ENCODE assay signal across 15 cellular contexts in the genomic region with DNA sequence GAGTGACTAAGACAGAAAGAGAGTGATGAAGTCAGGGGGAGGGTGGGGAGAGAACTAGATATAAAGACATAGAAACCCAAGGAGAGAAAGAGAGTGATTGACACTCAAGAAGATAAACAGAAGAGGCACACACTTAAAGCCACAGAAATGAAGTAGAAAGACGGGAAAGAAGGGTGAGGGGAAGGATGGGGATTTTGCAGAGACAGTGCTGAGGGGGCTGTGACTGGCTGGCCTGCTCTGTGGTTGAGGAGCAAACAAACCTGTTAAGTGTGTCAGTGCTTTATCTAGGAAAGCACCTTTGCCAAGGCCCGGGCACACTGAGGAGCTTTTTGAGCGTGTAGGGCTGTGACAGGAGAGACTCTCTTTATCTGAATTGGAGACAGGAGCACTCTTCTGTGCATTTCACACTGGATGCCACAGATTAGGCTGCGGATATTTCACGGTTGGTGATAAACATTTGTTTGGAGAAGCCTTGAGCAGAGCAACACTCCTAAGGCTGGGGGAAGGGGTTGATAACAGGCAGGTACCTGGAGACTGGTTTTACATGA.
DNase-seq lines count a peak whose midpoint lies in the region; ATAC-seq and TF ChIP-seq lines count a peak whose summit lies in the region.
"Had no signal": no experiment of that assay in that cellular context is flagged by ENCODE, and none has a peak within 500 bp of the region (broad histone marks: within the 10 kb centered on the region; RNA-seq: fewer than 3 reads in every experiment).

No MANE protein-coding gene starts in this region.

- H3K4me3 Mint-ChIP-seq in effector memory CD8-positive, alpha-beta T cell, result no peak overlapping the region

- H3K4me3 ChIP-seq in cardiac muscle cell (no peak overlapping the region), sigmoid colon (no peak overlapping the region)
- H3K4me3 ChIP-seq: lower lobe of right lung, spleen had no signal

- no peak for TF ChIP-seq EP300 in sigmoid colon (IDR thresholded peaks at IDR 0.05)

- TF ChIP-seq POLR2A in sigmoid colon (IDR thresholded peaks at IDR 0.05), result no peak

- peaks cover 8 to 28% of the 10 kb centered on the region in 2 donors for H3K4me1 Mint-ChIP-seq in effector memory CD8-positive, alpha-beta T cell (ENCODE audit: low read depth in 2 of 2)

- peaks cover 84% of the 10 kb centered on the region for H3K36me3 Mint-ChIP-seq in effector memory CD8-positive, alpha-beta T cell (ENCODE audit: insufficient read depth)

- H3K9me3 ChIP-seq in cardiac muscle cell (ENCODE audit: low read depth), result no peaks in the 10 kb centered on the region
- no peaks in the 10 kb centered on the region for H3K9me3 ChIP-seq in sigmoid colon
- H3K9me3 ChIP-seq: lower lobe of right lung, spleen had no signal

- intact Hi-C loops in cardiac septum (cut with DNase I), result no loop called here
- intact Hi-C loops in sigmoid colon (cut with DNase I), result no loop called here

- H3K4me1 ChIP-seq in cardiac muscle cell (ENCODE audit: low read depth) (peaks cover 57% of the 10 kb centered on the region), sigmoid colon (no peaks in the 10 kb centered on the region)
- H3K4me1 ChIP-seq: lower lobe of right lung had no signal

- H3K9me3 Mint-ChIP-seq in effector memory CD8-positive, alpha-beta T cell, result no peaks in the 10 kb centered on the region

- TF ChIP-seq CTCF in cardiac muscle cell (IDR thresholded peaks at IDR 0.05; ENCODE audit: low read depth, low read length) (no peak), sigmoid colon (IDR thresholded peaks at IDR 0.05) (no peak)

- DNase-seq in cardiac muscle cell (ENCODE audit: low read depth in 1 of 2, low spot score in 1 of 2), result peak in 1 of 2 donors; percentile 52
- DNase-seq in cardiac septum (ENCODE audit: low spot score), result no peak
- DNase-seq in effector memory CD8-positive, alpha-beta T cell, result no peak
- DNase-seq in T-helper 9 cell, result no peak
- DNase-seq in sigmoid colon, result no peak
- no peak for DNase-seq in activated effector memory CD4-positive, alpha-beta T cell treated with anti-CD3 and anti-CD28 coated beads, Interleukin-2, amount 50 U/mL, for 16 hours
- DNase-seq: lower lobe of right lung, NCI-H1048, NCI-H510A, nucleus accumbens, spleen, WERI-Rb-1 had no signal

- WGBS in sigmoid colon, 2 donors, result 37 to 64% methylated on average over 5 of the region's 5 CpGs

- peak overlapping the region; percentile 5 to 45 for H3K27ac Mint-ChIP-seq in effector memory CD8-positive, alpha-beta T cell

- no peaks in the 10 kb centered on the region for H3K27me3 Mint-ChIP-seq in effector memory CD8-positive, alpha-beta T cell

- ATAC-seq in HG03520 (IDR thresholded peaks at IDR 0.05; ENCODE audit: unreplicated experiment) (peak; percentile 45), GM19324 (IDR thresholded peaks at IDR 0.05; ENCODE audit: low FRiP score, unreplicated experiment) (no peak)
- no peak for ATAC-seq in effector memory CD8-positive, alpha-beta T cell (replicated peaks)
- ATAC-seq: lower lobe of right lung, Right ventricle myocardium inferior had no signal

- H3K36me3 ChIP-seq in cardiac muscle cell, result no peaks in the 10 kb centered on the region
- H3K36me3 ChIP-seq in sigmoid colon, result no peaks in the 10 kb centered on the region
- H3K36me3 ChIP-seq: WERI-Rb-1 had no signal

- peak overlapping the region; percentile 94 for H3K27ac ChIP-seq in cardiac muscle cell
- no peak overlapping the region for H3K27ac ChIP-seq in sigmoid colon
- H3K27ac ChIP-seq: lower lobe of right lung, spleen, WERI-Rb-1 had no signal

- no peaks in the 10 kb centered on the region for H3K27me3 ChIP-seq in cardiac muscle cell
- H3K27me3 ChIP-seq in sigmoid colon, result no peaks in the 10 kb centered on the region
- H3K27me3 ChIP-seq: spleen had no signal
